21 cellular contexts compared by ENCODE assay signal in genomic region chr11:13375798-13376197, GRCh38.
DNase-seq lines count a peak whose midpoint lies in the region; ATAC-seq, FAIRE-seq and TF ChIP-seq lines count a peak whose summit lies in the region.
"Had no signal": no experiment of that assay in that cellular context is flagged by ENCODE, and none has a peak within 500 bp of the region (broad histone marks: within the 10 kb centered on the region; RNA-seq: fewer than 3 reads in every experiment).

No MANE protein-coding gene starts in this region.

- no peak overlapping the region for H3K4me2 ChIP-seq in HepG2 (ENCODE audit: low read depth, low read length)

- TF ChIP-seq RAD21 in HepG2 (CRISPR knock-in tag; IDR thresholded peaks at IDR 0.05), result no peak

- no peak for TF ChIP-seq EP300 in HepG2 (IDR thresholded peaks at IDR 0.05; ENCODE audit: low read depth in 2 of 2, low read length in 2 of 2)
- TF ChIP-seq EP300 in HepG2 (CRISPR knock-in tag; IDR thresholded peaks at IDR 0.05; ENCODE audit: borderline replicate concordance), result no peak

- no peaks in the 10 kb centered on the region for H3K79me2 ChIP-seq in HepG2 (ENCODE audit: insufficient read depth, low read length)

- no peaks in the 10 kb centered on the region for H3K4me1 ChIP-seq in HepG2 (ENCODE audit: insufficient read depth, low read length)
- H3K4me1 ChIP-seq: HAP-1 had no signal

- no peaks in the 10 kb centered on the region for H3K4me1 Mint-ChIP-seq in activated T-cell treated with anti-CD3 and anti-CD28 coated beads, Interleukin-2, amount 50 U/mL, for 24 hours (ENCODE audit: low read depth)

- H3K9me3 Mint-ChIP-seq in activated T-cell treated with anti-CD3 and anti-CD28 coated beads, Interleukin-2, amount 50 U/mL, for 24 hours, result no peaks in the 10 kb centered on the region
- H3K9me3 Mint-ChIP-seq: HFFc6 had no signal

- H3K4me3 ChIP-seq in HepG2 (replicated peaks in 1 of 3; ENCODE audit: insufficient read depth in 1 of 3, low read depth in 2 of 3, low read length in 3 of 3), result no peak overlapping the region
- H3K4me3 ChIP-seq: HAP-1 had no signal

- TF ChIP-seq CTCF in HepG2 (CRISPR knock-in tag; IDR thresholded peaks at IDR 0.05), result no peak

- no peak overlapping the region for H2AFZ ChIP-seq in HepG2 (ENCODE audit: low read length)

- no peak overlapping the region for H3K27ac ChIP-seq in HepG2 (ENCODE audit: extremely low read length, insufficient read depth, low read length)
- H3K27ac ChIP-seq: RWPE1 had no signal

- H3K27ac Mint-ChIP-seq in activated T-cell treated with anti-CD3 and anti-CD28 coated beads, Interleukin-2, amount 50 U/mL, for 24 hours, result peak overlapping the region; percentile 14
- H3K27ac Mint-ChIP-seq: HFFc6 had no signal

- H3K9me3 ChIP-seq in HepG2 (ENCODE audit: low read length), result no peaks in the 10 kb centered on the region
- H3K9me3 ChIP-seq: HAP-1 had no signal

- POLR2A ChIA-PET in HepG2 (lab: Yijun Ruan, JAX), result no interaction called here

- BruUV-seq in HepG2 (replicated peaks; lab: Mats Ljungman, UMichigan), result no TSS peak

- ATAC-seq in HepG2 (peak; percentile 33; the same call in 2 of the 3 replicates), HG02623 (IDR thresholded peaks at IDR 0.05; ENCODE audit: unreplicated experiment) (no peak), GM21528 (IDR thresholded peaks at IDR 0.05; ENCODE audit: low FRiP score, unreplicated experiment) (no peak)
- ATAC-seq: Panc1 had no signal

- no peak for TF ChIP-seq POLR2A in HepG2 (IDR thresholded peaks at IDR 0.05; ENCODE audit: insufficient read depth in 1 of 2, low read depth in 2 of 2, low read length in 2 of 2)

- no peak for DNase-seq in activated T-cell treated with anti-CD3 and anti-CD28 coated beads, Interleukin-2, amount 50 U/mL, for 24 hours
- DNase-seq in activated T-cell treated with anti-CD3 and anti-CD28 coated beads, Interleukin-2, amount 50 U/mL, for 48 hours, result no peak
- DNase-seq in dermis blood vessel endothelial cell, result peak; percentile 57
- no peak for DNase-seq in HepG2 (ENCODE audit: low spot score)
- peak; percentile 27 for DNase-seq in pulmonary artery endothelial cell (ENCODE audit: low read depth, low spot score)
- no peak for DNase-seq in NCI-H345 treated with DMSO at 0.1 percent for 48 hours (lab: John Stamatoyannopoulos, UW; ENCODE audit: unreplicated experiment)
- DNase-seq: DMS153, GOT3, HFFc6, IMR-90, KG1, MM.1S, NCI-H2029, NCI-H446 treated with DMSO at 0.1 percent for 48 hours, NCI-H526, SHP77 had no signal

- in situ Hi-C loops in HepG2 (cut with HindIII; ENCODE audit: extremely low pct_ligation_motif_present, low pct_unique_long_range_greater_than_20kb), result no loop called here

- H4K20me1 ChIP-seq in HepG2 (ENCODE audit: insufficient read depth, low read length), result no peaks in the 10 kb centered on the region

- FAIRE-seq in HepG2 (lab: Jason Lieb, UNC), result no peak

- CTCF ChIA-PET in HepG2 (lab: Yijun Ruan, JAX; ENCODE audit: low intra/inter-chr PET ratio, low total read pairs), result no interaction called here

- no peak overlapping the region for H3K4me3 Mint-ChIP-seq in activated T-cell treated with anti-CD3 and anti-CD28 coated beads, Interleukin-2, amount 50 U/mL, for 24 hours
- H3K4me3 Mint-ChIP-seq: HFFc6 had no signal

- peaks cover 66% of the 10 kb centered on the region for H3K36me3 Mint-ChIP-seq in activated T-cell treated with anti-CD3 and anti-CD28 coated beads, Interleukin-2, amount 50 U/mL, for 24 hours (ENCODE audit: low read depth)

- intact Hi-C loops in HepG2 (cut with micrococcal nuclease; ENCODE audit: unreplicated experiment), result no loop called here

- H3K27me3 ChIP-seq in HepG2 (ENCODE audit: control insufficient read depth in 1 of 2, insufficient read depth in 2 of 2, low read length in 2 of 2), result no peaks in the 10 kb centered on the region

- no peak overlapping the region for H3K9ac ChIP-seq in HepG2 (ENCODE audit: insufficient read depth, low read depth, low read length)

- H3K27me3 Mint-ChIP-seq in activated T-cell treated with anti-CD3 and anti-CD28 coated beads, Interleukin-2, amount 50 U/mL, for 24 hours, result no peaks in the 10 kb centered on the region

- no peaks in the 10 kb centered on the region; a peak in 1 of 5 replicates for H3K36me3 ChIP-seq in HepG2 (replicated peaks in 1 of 2; ENCODE audit: control insufficient read depth in 1 of 2, insufficient read depth in 2 of 2, low read length in 2 of 2)
- H3K36me3 ChIP-seq: HAP-1 had no signal

TF ChIP-seq in HepG2, 621 proteins besides CTCF, POLR2A, EP300 and RAD21:
- TF ChIP-seq ZNF547 (CRISPR knock-in tag; IDR thresholded peaks at IDR 0.05), result no peak

Comparison
In these comparisons a context has a peak if more than half of its experiments do, and no peak if none do; other contexts are left out.
1. DNase-seq: peak in dermis blood vessel endothelial cell (single experiment) and pulmonary artery endothelial cell (single experiment); none in activated T-cell treated with anti-CD3 and anti-CD28 coated beads, Interleukin-2, amount 50 U/mL, for 24 hours (single experiment), activated T-cell treated with anti-CD3 and anti-CD28 coated beads, Interleukin-2, amount 50 U/mL, for 48 hours (0 of 2), HepG2 (single experiment) and NCI-H345 treated with DMSO at 0.1 percent for 48 hours (single experiment).